Comparison of ENCODE assay signal across 15 cellular contexts in the genomic region with DNA sequence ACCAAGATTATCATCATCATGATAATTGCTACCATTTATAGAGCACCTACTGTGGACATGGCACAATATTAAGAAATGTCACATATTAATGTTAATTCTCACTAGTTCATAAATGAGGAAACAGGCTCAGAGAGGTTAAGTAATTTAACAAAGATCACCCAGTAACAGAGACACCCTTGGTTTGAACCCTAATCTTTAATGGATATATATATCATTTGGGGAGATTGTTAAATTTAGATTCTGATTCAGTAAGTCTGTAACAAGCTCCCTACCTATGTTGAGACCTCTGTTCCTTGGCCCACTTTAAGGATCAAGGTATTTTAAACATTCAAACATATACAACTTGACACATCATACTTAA. TPM values are rescaled to one million over a fixed set of nuclear protein-coding genes. Genes with fewer than 3 reads are reported as not detected.
DNase-seq lines count a peak whose midpoint lies in the region; ATAC-seq and TF ChIP-seq lines count a peak whose summit lies in the region.
"Had no signal": no experiment of that assay in that cellular context is flagged by ENCODE, and none has a peak within 500 bp of the region (broad histone marks: within the 10 kb centered on the region; RNA-seq: fewer than 3 reads in every experiment).

No MANE protein-coding gene starts in this region.

- ATAC-seq in Right ventricle myocardium inferior = no peak
- ATAC-seq in gastroesophageal sphincter = no peak
- no peak for ATAC-seq in omental fat pad (ENCODE audit: low FRiP score)
- ATAC-seq: activated naive CD4-positive, alpha-beta T cell treated with anti-CD3 and anti-CD28 coated beads, Interleukin-2, amount 50 U/mL, for 72 hours; naive thymus-derived CD4-positive, alpha-beta T cell; stimulated activated memory B cell treated with anti-CD40 and anti-IgM and Interleukin-4, amounts not matched to agents 10 μg/mL and 1 μg/mL and 100 μg/mL, for 72 hours had no signal

- no peak for TF ChIP-seq CTCF in right atrium auricular region (IDR thresholded peaks at IDR 0.05)
- TF ChIP-seq CTCF in gastroesophageal sphincter (IDR thresholded peaks at IDR 0.05) = no peak
- TF ChIP-seq CTCF in sigmoid colon (IDR thresholded peaks at IDR 0.05) = no peak
- TF ChIP-seq CTCF in omental fat pad (IDR thresholded peaks at IDR 0.05) = no peak
- TF ChIP-seq CTCF in glutamatergic neuron (IDR thresholded peaks at IDR 0.05; ENCODE audit: partially characterized antibody, unreplicated experiment) = no peak

- H3K36me3 ChIP-seq in right atrium auricular region (peaks cover 14% of the 10 kb centered on the region), gastroesophageal sphincter (peaks cover 0 to 5% of the 10 kb centered on the region in 2 donors), sigmoid colon (no peaks in the 10 kb centered on the region)

- DNase-seq in right atrium auricular region (ENCODE audit: low spot score) (no peak), Right ventricle myocardium inferior (ENCODE audit: missing footprints) (no peak), sigmoid colon (no peak), AG20443 (ENCODE audit: low spot score) (no peak), omental fat pad (ENCODE audit: low spot score) (no peak), glutamatergic neuron (no peak), GDM1 (lab: John Stamatoyannopoulos, UW) (no peak)
- DNase-seq: activated CD4-positive, alpha-beta T cell treated with anti-CD3 and anti-CD28 coated beads, Interleukin-2, amount 10 ng/mL, durations not matched to agents 7 days and 5 days; Caco-2; Kasumi-1; naive thymus-derived CD4-positive, alpha-beta T cell; NCI-H1417 treated with DMSO at 0.1 percent for 48 hours had no signal

- no peaks in the 10 kb centered on the region for H3K9me3 ChIP-seq in right atrium auricular region
- H3K9me3 ChIP-seq in gastroesophageal sphincter = no peaks in the 10 kb centered on the region
- no peaks in the 10 kb centered on the region for H3K9me3 ChIP-seq in sigmoid colon

- H3K4me1 Mint-ChIP-seq in glutamatergic neuron (ENCODE audit: low read depth, unreplicated experiment) = peaks cover 30% of the 10 kb centered on the region
- H3K4me1 Mint-ChIP-seq: activated CD4-positive, alpha-beta T cell treated with anti-CD3 and anti-CD28 coated beads, Interleukin-2, amount 10 ng/mL, durations not matched to agents 7 days and 5 days; naive thymus-derived CD4-positive, alpha-beta T cell had no signal

- H3K4me1 ChIP-seq in right atrium auricular region (peaks cover 0 to 54% of the 10 kb centered on the region in 2 donors), gastroesophageal sphincter (peaks cover 3 to 76% (median 9%) of the 10 kb centered on the region in 3 donors), sigmoid colon (peaks cover 0 to 70% (median 59%) of the 10 kb centered on the region in 4 donors)
- H3K4me1 ChIP-seq: Caco-2 had no signal

- H3K9me3 Mint-ChIP-seq in glutamatergic neuron (ENCODE audit: unreplicated experiment) = peaks cover 2% of the 10 kb centered on the region
- H3K9me3 Mint-ChIP-seq: activated CD4-positive, alpha-beta T cell treated with anti-CD3 and anti-CD28 coated beads, Interleukin-2, amount 10 ng/mL, durations not matched to agents 7 days and 5 days; activated naive CD4-positive, alpha-beta T cell treated with anti-CD3 and anti-CD28 coated beads, Interleukin-2, amount 50 U/mL, for 72 hours; naive thymus-derived CD4-positive, alpha-beta T cell; stimulated activated memory B cell treated with anti-CD40 and anti-IgM and Interleukin-4, amounts not matched to agents 10 μg/mL and 1 μg/mL and 100 μg/mL, for 72 hours had no signal

- H3K36me3 Mint-ChIP-seq in glutamatergic neuron (ENCODE audit: unreplicated experiment) = no peaks in the 10 kb centered on the region
- H3K36me3 Mint-ChIP-seq: activated naive CD4-positive, alpha-beta T cell treated with anti-CD3 and anti-CD28 coated beads, Interleukin-2, amount 50 U/mL, for 72 hours; naive thymus-derived CD4-positive, alpha-beta T cell; stimulated activated memory B cell treated with anti-CD40 and anti-IgM and Interleukin-4, amounts not matched to agents 10 μg/mL and 1 μg/mL and 100 μg/mL, for 72 hours had no signal

- H3K27ac Mint-ChIP-seq in glutamatergic neuron (ENCODE audit: unreplicated experiment) = no peak overlapping the region
- H3K27ac Mint-ChIP-seq: activated CD4-positive, alpha-beta T cell treated with anti-CD3 and anti-CD28 coated beads, Interleukin-2, amount 10 ng/mL, durations not matched to agents 7 days and 5 days; activated naive CD4-positive, alpha-beta T cell treated with anti-CD3 and anti-CD28 coated beads, Interleukin-2, amount 50 U/mL, for 72 hours; naive thymus-derived CD4-positive, alpha-beta T cell; stimulated activated memory B cell treated with anti-CD40 and anti-IgM and Interleukin-4, amounts not matched to agents 10 μg/mL and 1 μg/mL and 100 μg/mL, for 72 hours had no signal

- H3K27me3 Mint-ChIP-seq in glutamatergic neuron (ENCODE audit: unreplicated experiment) = peaks cover 2% of the 10 kb centered on the region

- no peak for TF ChIP-seq EP300 in gastroesophageal sphincter (IDR thresholded peaks at IDR 0.05)
- no peak for TF ChIP-seq EP300 in sigmoid colon (IDR thresholded peaks at IDR 0.05)

- TF ChIP-seq POLR2A in gastroesophageal sphincter (IDR thresholded peaks at IDR 0.05) (no peak), sigmoid colon (IDR thresholded peaks at IDR 0.05) (no peak)

- H3K27ac ChIP-seq in right atrium auricular region (peak overlapping the region; percentile 67 to 93), gastroesophageal sphincter (peak overlapping the region; percentile 69 to 80 (median 74)), sigmoid colon (peak overlapping the region; percentile 68 to 85 (median 81))

- intact Hi-C loops in Right ventricle myocardium inferior (cut with DNase I) (no loop called here), sigmoid colon (cut with DNase I) (loop anchor here (5.0 to 10.0 kb wide), 5 partner anchors 44 to 369 kb away; no protein-coding TSS in a partner anchor)

- H3K4me3 Mint-ChIP-seq in glutamatergic neuron (ENCODE audit: unreplicated experiment) = no peak overlapping the region
- H3K4me3 Mint-ChIP-seq: activated CD4-positive, alpha-beta T cell treated with anti-CD3 and anti-CD28 coated beads, Interleukin-2, amount 10 ng/mL, durations not matched to agents 7 days and 5 days; naive thymus-derived CD4-positive, alpha-beta T cell; stimulated activated memory B cell treated with anti-CD40 and anti-IgM and Interleukin-4, amounts not matched to agents 10 μg/mL and 1 μg/mL and 100 μg/mL, for 72 hours had no signal

- no peak overlapping the region for H3K4me3 ChIP-seq in right atrium auricular region
- H3K4me3 ChIP-seq in gastroesophageal sphincter = peak overlapping the region; percentile 47 to 49
- H3K4me3 ChIP-seq in sigmoid colon = peak overlapping the region in 3 of 4 donors; percentile 41 to 47 (median 46)

- H3K27me3 ChIP-seq in right atrium auricular region = no peaks in the 10 kb centered on the region
- no peaks in the 10 kb centered on the region for H3K27me3 ChIP-seq in gastroesophageal sphincter
- H3K27me3 ChIP-seq in sigmoid colon = no peaks in the 10 kb centered on the region

RNA-seq across cellular contexts. Expression of a gene that starts 0.8 kb away (rescaled TPM):
- total RNA-seq in right atrium auricular region = 10 to 100 TPM; 18.0 to 26.1 TPM
- total RNA-seq in Right ventricle myocardium inferior = 17.0 TPM
- total RNA-seq in gastroesophageal sphincter = 10 to 100 TPM in 2 of 4 donors, 1 to 10 TPM in 2; 3.7 to 63.8 (median 10.4) TPM
- total RNA-seq in sigmoid colon = 10 to 100 TPM in 3 of 4 donors, 1 to 10 TPM in 1; 9.0 to 25.0 (median 15.3) TPM
- polyA plus RNA-seq in sigmoid colon = 1 to 10 TPM; 2.5 to 7.1 (median 5.4) TPM
- total RNA-seq in omental fat pad = 100 to 1,000 TPM in 1 of 4 donors, 10 to 100 TPM in 3; 15.1 to 127 (median 43.6) TPM
- total RNA-seq in glutamatergic neuron (ENCODE audit: unreplicated experiment) = 1.4 TPM
- total RNA-seq: activated CD4-positive, alpha-beta T cell treated with anti-CD3 and anti-CD28 coated beads, Interleukin-2, amount 10 ng/mL, durations not matched to agents 7 days and 5 days; activated naive CD4-positive, alpha-beta T cell treated with anti-CD3 and anti-CD28 coated beads, Interleukin-2, amount 50 U/mL, for 72 hours; Caco-2; naive thymus-derived CD4-positive, alpha-beta T cell had no signal
- polyA plus RNA-seq: naive thymus-derived CD4-positive, alpha-beta T cell had no signal

RNA-seq across cellular contexts. Expression of a gene that starts 27.4 kb away (rescaled TPM):
- total RNA-seq in right atrium auricular region = 10 to 100 TPM; 15.1 to 27.0 TPM
- total RNA-seq in Right ventricle myocardium inferior = 21.9 TPM
- total RNA-seq in gastroesophageal sphincter = 10 to 100 TPM; 11.3 to 27.3 (median 18.8) TPM
- total RNA-seq in sigmoid colon = 10 to 100 TPM; 20.8 to 25.0 (median 23.9) TPM
- 10 to 100 TPM; 28.9 to 64.7 (median 45.0) TPM for polyA plus RNA-seq in sigmoid colon
- 10 to 100 TPM; 16.0 to 41.9 (median 25.0) TPM for total RNA-seq in omental fat pad
- total RNA-seq in glutamatergic neuron (ENCODE audit: unreplicated experiment) = 20.5 TPM

Comparison
In these comparisons a context has a peak if more than half of its experiments do, and no peak if none do; other contexts are left out.
1. H3K4me3 ChIP-seq: peak in gastroesophageal sphincter (2 of 2) and sigmoid colon (3 of 4); none in right atrium auricular region (0 of 2).
2. Peak in every context shown above with its lines, with median percentiles within 50 percentile points of each other: H3K27ac ChIP-seq.